ENCODE assay signal across 12 cellular contexts in the genomic region with DNA sequence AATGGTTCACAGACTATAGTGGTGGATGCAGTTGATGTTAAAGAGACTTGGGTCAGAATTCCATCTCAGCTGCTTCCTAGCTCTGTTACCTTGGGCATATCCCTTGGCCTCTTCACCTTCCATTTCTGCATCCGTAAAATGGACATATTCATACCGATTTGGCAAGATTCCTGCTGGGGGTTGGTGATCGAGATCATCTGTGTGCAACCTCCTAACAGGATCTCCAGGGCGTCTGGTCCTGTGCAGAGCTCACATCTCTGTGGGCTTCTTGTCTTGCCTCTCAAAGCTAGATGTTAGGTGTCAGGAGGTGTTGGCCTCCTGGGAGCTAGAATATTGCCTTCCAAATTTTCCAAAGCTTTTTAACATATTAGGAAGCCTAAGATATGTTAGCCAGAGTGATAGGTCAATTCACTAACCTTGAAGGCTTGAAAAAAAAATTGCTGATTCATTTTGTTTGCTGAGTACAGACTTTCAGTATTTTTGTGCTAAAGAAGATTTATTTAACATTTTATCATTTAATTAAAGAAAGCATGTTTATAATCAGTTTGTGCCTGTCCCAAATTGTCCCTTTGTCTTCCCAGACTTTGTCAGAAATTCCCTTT.
A peak's percentile ranks its signal among the peaks of the same experiment; 100 is the strongest.
DNase-seq lines count a peak whose midpoint lies in the region; TF ChIP-seq lines count a peak whose summit lies in the region.
"Had no signal": no experiment of that assay in that cellular context is flagged by ENCODE, and none has a peak within 500 bp of the region (broad histone marks: within the 10 kb centered on the region; RNA-seq: fewer than 3 reads in every experiment).

No MANE protein-coding gene starts in this region.

- H3K27ac Mint-ChIP-seq in dendritic cell treated with granulocyte-macrophage colony-stimulating factor and Interleukin-4, amounts not matched to agents 40 ng/mL and 50 ng/mL, for 4 days, result peak overlapping the region; percentile 62
- H3K27ac Mint-ChIP-seq in mesothelial cell of epicardium, result peak overlapping the region; percentile 95
- H3K27ac Mint-ChIP-seq: activated naive CD8-positive, alpha-beta T cell treated with anti-CD3 and anti-CD28 coated beads, Interleukin-2, amount 50 U/mL, for 24 hours had no signal

- intact Hi-C loops in dendritic cell treated with granulocyte-macrophage colony-stimulating factor and Interleukin-4, amounts not matched to agents 40 ng/mL and 50 ng/mL, for 4 days (cut with micrococcal nuclease), result loop anchor here (5.0 kb wide), 1 partner anchor 77 kb away; no protein-coding TSS in a partner anchor
- intact Hi-C loops in tibial artery (cut with DNase I; ENCODE audit: low total_unique reads), result no loop called here

- no peaks in the 10 kb centered on the region for H3K27me3 Mint-ChIP-seq in dendritic cell treated with granulocyte-macrophage colony-stimulating factor and Interleukin-4, amounts not matched to agents 40 ng/mL and 50 ng/mL, for 4 days
- no peaks in the 10 kb centered on the region for H3K27me3 Mint-ChIP-seq in mesothelial cell of epicardium (ENCODE audit: low read depth)

- H3K9me3 Mint-ChIP-seq in dendritic cell treated with granulocyte-macrophage colony-stimulating factor and Interleukin-4, amounts not matched to agents 40 ng/mL and 50 ng/mL, for 4 days, result no peaks in the 10 kb centered on the region
- no peaks in the 10 kb centered on the region for H3K9me3 Mint-ChIP-seq in mesothelial cell of epicardium
- H3K9me3 Mint-ChIP-seq: activated naive CD8-positive, alpha-beta T cell treated with anti-CD3 and anti-CD28 coated beads, Interleukin-2, amount 50 U/mL, for 24 hours had no signal

- peak overlapping the region; percentile 51 for H3K4me3 Mint-ChIP-seq in dendritic cell treated with granulocyte-macrophage colony-stimulating factor and Interleukin-4, amounts not matched to agents 40 ng/mL and 50 ng/mL, for 4 days
- H3K4me3 Mint-ChIP-seq in mesothelial cell of epicardium, result peak overlapping the region; percentile 54
- H3K4me3 Mint-ChIP-seq: activated naive CD8-positive, alpha-beta T cell treated with anti-CD3 and anti-CD28 coated beads, Interleukin-2, amount 50 U/mL, for 24 hours had no signal

- no peak for TF ChIP-seq CTCF in mesothelial cell of epicardium (IDR thresholded peaks at IDR 0.05; ENCODE audit: unreplicated experiment)
- TF ChIP-seq CTCF in tibial artery (IDR thresholded peaks at IDR 0.05), result no peak

- DNase-seq in DMS 273 (lab: John Stamatoyannopoulos, UW; ENCODE audit: unreplicated experiment) (peak; percentile 14), DMS 273 treated with DMSO at 0.1 percent for 48 hours (lab: John Stamatoyannopoulos, UW) (no peak), mesothelial cell of epicardium (ENCODE audit: low spot score in 2 of 2, unreplicated experiment in 2 of 2) (no peak), tibial artery (no peak), H4 (ENCODE audit: low spot score) (no peak), NCI-H1092 (lab: John Stamatoyannopoulos, UW) (no peak), NCI-H2171 treated with DMSO at 0.1 percent for 48 hours (lab: John Stamatoyannopoulos, UW) (no peak)
- DNase-seq: activated CD4-positive, alpha-beta T cell treated with anti-CD3 and anti-CD28 coated beads for 1 hour; activated naive CD8-positive, alpha-beta T cell treated with anti-CD3 and anti-CD28 coated beads, Interleukin-2, amount 50 U/mL, for 24 hours; stimulated activated CD4-positive, alpha-beta T cell treated with anti-CD3 and anti-CD28 coated beads, Interleukin-1b, Interleukin-23, amount 100 ng/mL, for 48 hours had no signal

- no peaks in the 10 kb centered on the region for H3K36me3 ChIP-seq in tibial artery

- H3K4me1 ChIP-seq in tibial artery, result peaks cover 0 to 22% (median 10%) of the 10 kb centered on the region in 4 donors

- peak overlapping the region; percentile 55 to 68 for H3K27ac ChIP-seq in tibial artery
- H3K27ac ChIP-seq: 22Rv1 had no signal

- H3K4me1 Mint-ChIP-seq in dendritic cell treated with granulocyte-macrophage colony-stimulating factor and Interleukin-4, amounts not matched to agents 40 ng/mL and 50 ng/mL, for 4 days (ENCODE audit: low read depth), result peaks cover 65% of the 10 kb centered on the region
- peaks cover 12% of the 10 kb centered on the region for H3K4me1 Mint-ChIP-seq in mesothelial cell of epicardium

- H3K27me3 ChIP-seq in tibial artery, result no peaks in the 10 kb centered on the region

- H3K9me3 ChIP-seq in tibial artery, result no peaks in the 10 kb centered on the region

- H3K36me3 Mint-ChIP-seq in dendritic cell treated with granulocyte-macrophage colony-stimulating factor and Interleukin-4, amounts not matched to agents 40 ng/mL and 50 ng/mL, for 4 days (ENCODE audit: low read depth), result no peaks in the 10 kb centered on the region
- peaks cover 2% of the 10 kb centered on the region for H3K36me3 Mint-ChIP-seq in mesothelial cell of epicardium

- peak overlapping the region; percentile 44 to 45 for H3K4me3 ChIP-seq in tibial artery
